13 cellular contexts compared by ENCODE assay signal in genomic region chr16:31505483-31505882, GRCh38. TPM values are rescaled to one million over a fixed set of nuclear protein-coding genes. Genes with fewer than 3 reads are reported as not detected.
DNase-seq lines count a peak whose midpoint lies in the region; ATAC-seq and TF ChIP-seq lines count a peak whose summit lies in the region.
"Had no signal": no experiment of that assay in that cellular context is flagged by ENCODE, and none has a peak within 500 bp of the region (broad histone marks: within the 10 kb centered on the region; RNA-seq: fewer than 3 reads in every experiment).

No MANE protein-coding gene starts in this region.

- no peaks in the 10 kb centered on the region for H3K36me3 ChIP-seq in transverse colon

- no peak for TF ChIP-seq CTCF in transverse colon (IDR thresholded peaks at IDR 0.05)

- intact Hi-C loops in transverse colon (cut with DNase I; ENCODE audit: low total_unique reads) = no loop called here

- in situ Hi-C loops in transverse colon (cut with MboI; ENCODE audit: low pct_ligation_motif_present in 1 of 4, low pct_unique_long_range_greater_than_20kb in 1 of 4, low sequenced_read_pairs in 3 of 4) = no loop called here

- H3K4me3 Mint-ChIP-seq in central memory CD8-positive, alpha-beta T cell = no peak overlapping the region

- peaks cover 11% of the 10 kb centered on the region for H3K36me3 Mint-ChIP-seq in central memory CD8-positive, alpha-beta T cell (ENCODE audit: insufficient read depth)

- TF ChIP-seq POLR2A in transverse colon (IDR thresholded peaks at IDR 0.05) = no peak

- ATAC-seq in GM18499 (IDR thresholded peaks at IDR 0.05; ENCODE audit: insufficient read depth, unreplicated experiment) = peak; percentile 42
- peak; percentile 65 for ATAC-seq in GM21360 (IDR thresholded peaks at IDR 0.05; ENCODE audit: unreplicated experiment)
- peak; percentile 37 for ATAC-seq in HG03558 (IDR thresholded peaks at IDR 0.05; ENCODE audit: extremely low read depth, unreplicated experiment)
- no peak for ATAC-seq in central memory CD8-positive, alpha-beta T cell (replicated peaks; ENCODE audit: extremely low read depth, poor library complexity, severe bottlenecking)
- no peak for ATAC-seq in GM19324 (IDR thresholded peaks at IDR 0.05; ENCODE audit: low FRiP score, unreplicated experiment)
- ATAC-seq: K562 had no signal

- no peaks in the 10 kb centered on the region for H3K27me3 ChIP-seq in transverse colon
- H3K27me3 ChIP-seq: esophagus muscularis mucosa had no signal

- no peak overlapping the region for H3K27ac ChIP-seq in transverse colon
- H3K27ac ChIP-seq: esophagus muscularis mucosa, GM23248 had no signal

- H3K4me1 ChIP-seq in transverse colon = peaks cover 17 to 36% (median 23%) of the 10 kb centered on the region in 4 donors

- no peaks in the 10 kb centered on the region for H3K9me3 Mint-ChIP-seq in central memory CD8-positive, alpha-beta T cell

- H3K9me3 ChIP-seq in transverse colon = no peaks in the 10 kb centered on the region
- H3K9me3 ChIP-seq: esophagus muscularis mucosa had no signal

- 71% methylated on average over 4 of the region's 4 CpGs; no CpG with 5 or more reads in 1 of the 2 donors for WGBS in transverse colon (ENCODE audit: low coverage in 1 of 2), 2 donors

- H3K4me1 Mint-ChIP-seq in central memory CD8-positive, alpha-beta T cell = peaks cover 45% of the 10 kb centered on the region

- peak overlapping the region; percentile 63 for H3K27ac Mint-ChIP-seq in central memory CD8-positive, alpha-beta T cell (ENCODE audit: low read depth)

- DNase-seq in central memory CD8-positive, alpha-beta T cell (ENCODE audit: low spot score in 2 of 2) = no peak
- no peak for DNase-seq in transverse colon
- no peak for DNase-seq in NCI-H2107 (lab: John Stamatoyannopoulos, UW)
- DNase-seq in NCI-H2081 treated with DMSO at 0.1 percent for 48 hours (lab: John Stamatoyannopoulos, UW) = no peak
- DNase-seq: GM23248, NCI-H748 treated with DMSO at 0.1 percent for 48 hours, T1000 had no signal

- TF ChIP-seq EP300 in transverse colon (IDR thresholded peaks at IDR 0.05; ENCODE audit: low read depth) = no peak

- H3K4me3 ChIP-seq in transverse colon = no peak overlapping the region
- H3K4me3 ChIP-seq: esophagus muscularis mucosa, GM23248, K562 had no signal

- H3K27me3 Mint-ChIP-seq in central memory CD8-positive, alpha-beta T cell = no peaks in the 10 kb centered on the region

RNA-seq across cellular contexts. Expression of gene RUSF1, which starts 2.7 kb away (rescaled TPM):
- total RNA-seq in transverse colon = 10 to 100 TPM; 49.2 to 86.5 (median 71.3) TPM

RNA-seq across cellular contexts. Expression of gene AHSP, which starts 22.2 kb away (rescaled TPM):
- not detected for total RNA-seq in transverse colon
- total RNA-seq: GM23248 had no signal

RNA-seq across cellular contexts. Expression of gene SLC5A2, which starts 22.6 kb away (rescaled TPM):
- not detected for total RNA-seq in transverse colon
- total RNA-seq: GM23248 had no signal

RNA-seq across cellular contexts. Expression of gene TGFB1I1, which starts 33.5 kb away (rescaled TPM):
- total RNA-seq in transverse colon = 100 to 1,000 TPM in 1 of 4 donors, 10 to 100 TPM in 3; 43.0 to 102 (median 61.4) TPM

RNA-seq across cellular contexts. Expression of gene ARMC5, which starts 46.2 kb away (rescaled TPM):
- 10 to 100 TPM in 1 of 4 donors, 1 to 10 TPM in 3; 3.2 to 17.6 (median 8.4) TPM for total RNA-seq in transverse colon

Comparison
In these comparisons a context has a peak if more than half of its experiments do, and no peak if none do; other contexts are left out.
1. ATAC-seq: peak in GM18499 (single experiment), GM21360 (single experiment) and HG03558 (single experiment); none in central memory CD8-positive, alpha-beta T cell (single experiment) and GM19324 (single experiment).